1 cellular context compared by ENCODE assay signal in the genomic region with DNA sequence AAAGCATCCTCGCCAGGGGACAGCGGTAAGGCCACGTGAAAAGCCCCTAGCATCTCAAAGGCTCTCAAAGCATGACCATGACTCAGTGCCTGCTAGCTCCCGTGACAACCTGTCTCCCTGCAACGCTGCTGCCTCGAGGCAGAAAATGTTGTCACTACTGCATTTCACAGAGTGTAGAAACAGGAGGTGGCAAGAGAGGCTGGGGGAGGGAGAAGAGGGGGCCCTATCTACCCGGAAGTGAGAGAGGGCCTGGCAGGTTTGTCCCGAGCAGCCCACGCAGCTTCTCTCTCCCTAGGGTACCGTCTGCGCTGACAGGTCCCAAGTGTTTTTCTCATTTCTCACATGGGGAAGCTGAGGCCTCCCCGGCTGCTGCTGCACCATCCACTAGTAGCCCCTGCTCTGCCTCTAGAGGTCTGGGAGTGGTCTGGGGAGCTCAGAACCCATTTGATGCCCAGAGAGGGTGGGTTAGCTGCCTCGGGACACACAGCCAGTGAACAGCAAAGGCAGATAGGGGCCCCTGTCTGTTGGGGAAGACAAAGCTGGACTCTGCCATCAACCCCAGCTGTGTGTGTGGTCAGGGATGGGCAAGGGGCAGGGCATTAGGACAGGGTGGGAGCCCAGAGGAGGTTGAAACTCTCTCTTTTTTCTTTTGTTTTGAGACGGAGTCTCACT.
TF ChIP-seq lines count a peak whose summit lies in the region.

No MANE protein-coding gene starts in this region.

TF ChIP-seq in HEK293, 187 proteins besides CTCF, POLR2A, EP300 and RAD21 (continued from another document and continues in another):
- TF ChIP-seq ZNF610 (tag by site-specific recombination; IDR thresholded peaks at IDR 0.05; ENCODE audit: borderline replicate concordance) (no peak), ZNF140 (tag by site-specific recombination; IDR thresholded peaks at IDR 0.05) (no peak), ZNF155 (tag by site-specific recombination; IDR thresholded peaks at IDR 0.05) (no peak), PRDM1 (tag by site-specific recombination; IDR thresholded peaks at IDR 0.05) (no peak), ZBTB17 (tag by site-specific recombination; IDR thresholded peaks at IDR 0.05) (no peak), ZNF112 (tag by site-specific recombination; IDR thresholded peaks at IDR 0.05) (no peak), HOXC10 (CRISPR knock-in tag; IDR thresholded peaks at IDR 0.05) (no peak), ZNF114 (tag by site-specific recombination; IDR thresholded peaks at IDR 0.05) (no peak), KLF8 (tag by site-specific recombination; IDR thresholded peaks at IDR 0.05) (no peak), SCRT2 (tag by site-specific recombination; IDR thresholded peaks at IDR 0.05) (0 out of 2 replicates have a peak, but pooled peaks have one; percentile 27), ZNF585B (tag by site-specific recombination; IDR thresholded peaks at IDR 0.05) (no peak), ZNF324 (tag by site-specific recombination; IDR thresholded peaks at IDR 0.05) (no peak), ZNF561 (tag by site-specific recombination; IDR thresholded peaks at IDR 0.05; ENCODE audit: borderline replicate concordance) (no peak), ZFHX2 (tag by site-specific recombination; conservative IDR thresholded peaks at IDR 0.05) (peak; percentile 47), ZNF133 (tag by site-specific recombination; IDR thresholded peaks at IDR 0.05) (no peak), ZNF629 (tag by site-specific recombination; IDR thresholded peaks at IDR 0.05) (peak; percentile 63; the same call in 1 of the 2 replicates), ZIC2 (tag by site-specific recombination; IDR thresholded peaks at IDR 0.05) (0 out of 2 replicates have a peak, but pooled peaks have one; percentile 34), ZNF768 (tag by site-specific recombination; IDR thresholded peaks at IDR 0.05) (peak; percentile 91; the same call in 1 of the 2 replicates), SP3 (tag by site-specific recombination; IDR thresholded peaks at IDR 0.05) (no peak), ZNF335 (tag by site-specific recombination; conservative IDR thresholded peaks at IDR 0.05) (peak; percentile 39), ZNF747 (tag by site-specific recombination; IDR thresholded peaks at IDR 0.05) (no peak), ZNF621 (tag by site-specific recombination; IDR thresholded peaks at IDR 0.05) (no peak), ZNF660 (tag by site-specific recombination; IDR thresholded peaks at IDR 0.05) (no peak), ZNF202 (tag by site-specific recombination; IDR thresholded peaks at IDR 0.05; ENCODE audit: borderline replicate concordance) (no peak), ZNF48 (tag by site-specific recombination; IDR thresholded peaks at IDR 0.05) (no peak), ZNF2 (tag by site-specific recombination; IDR thresholded peaks at IDR 0.05) (no peak), ZNF221 (tag by site-specific recombination; IDR thresholded peaks at IDR 0.05; ENCODE audit: borderline replicate concordance) (no peak), BCL11A (tag by site-specific recombination; IDR thresholded peaks at IDR 0.05; ENCODE audit: low read depth) (no peak), ZNF701 (tag by site-specific recombination; IDR thresholded peaks at IDR 0.05) (no peak), ZNF596 (tag by site-specific recombination; IDR thresholded peaks at IDR 0.05) (no peak), SETDB1 (IDR thresholded peaks at IDR 0.05; ENCODE audit: insufficient read length, low read length) (no peak)
- TF ChIP-seq, protein P1, sequence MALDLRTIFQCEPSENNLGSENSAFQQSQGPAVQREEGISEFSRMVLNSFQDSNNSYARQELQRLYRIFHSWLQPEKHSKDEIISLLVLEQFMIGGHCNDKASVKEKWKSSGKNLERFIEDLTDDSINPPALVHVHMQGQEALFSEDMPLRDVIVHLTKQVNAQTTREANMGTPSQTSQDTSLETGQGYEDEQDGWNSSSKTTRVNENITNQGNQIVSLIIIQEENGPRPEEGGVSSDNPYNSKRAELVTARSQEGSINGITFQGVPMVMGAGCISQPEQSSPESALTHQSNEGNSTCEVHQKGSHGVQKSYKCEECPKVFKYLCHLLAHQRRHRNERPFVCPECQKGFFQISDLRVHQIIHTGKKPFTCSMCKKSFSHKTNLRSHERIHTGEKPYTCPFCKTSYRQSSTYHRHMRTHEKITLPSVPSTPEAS (tag by site-specific recombination; IDR thresholded peaks at IDR 0.05), result no peak
- TF ChIP-seq, protein P2, sequence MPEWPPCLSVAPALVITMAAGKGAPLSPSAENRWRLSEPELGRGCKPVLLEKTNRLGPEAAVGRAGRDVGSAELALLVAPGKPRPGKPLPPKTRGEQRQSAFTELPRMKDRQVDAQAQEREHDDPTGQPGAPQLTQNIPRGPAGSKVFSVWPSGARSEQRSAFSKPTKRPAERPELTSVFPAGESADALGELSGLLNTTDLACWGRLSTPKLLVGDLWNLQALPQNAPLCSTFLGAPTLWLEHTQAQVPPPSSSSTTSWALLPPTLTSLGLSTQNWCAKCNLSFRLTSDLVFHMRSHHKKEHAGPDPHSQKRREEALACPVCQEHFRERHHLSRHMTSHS (tag by site-specific recombination; IDR thresholded peaks at IDR 0.05), result no peak
- TF ChIP-seq, protein P3, sequence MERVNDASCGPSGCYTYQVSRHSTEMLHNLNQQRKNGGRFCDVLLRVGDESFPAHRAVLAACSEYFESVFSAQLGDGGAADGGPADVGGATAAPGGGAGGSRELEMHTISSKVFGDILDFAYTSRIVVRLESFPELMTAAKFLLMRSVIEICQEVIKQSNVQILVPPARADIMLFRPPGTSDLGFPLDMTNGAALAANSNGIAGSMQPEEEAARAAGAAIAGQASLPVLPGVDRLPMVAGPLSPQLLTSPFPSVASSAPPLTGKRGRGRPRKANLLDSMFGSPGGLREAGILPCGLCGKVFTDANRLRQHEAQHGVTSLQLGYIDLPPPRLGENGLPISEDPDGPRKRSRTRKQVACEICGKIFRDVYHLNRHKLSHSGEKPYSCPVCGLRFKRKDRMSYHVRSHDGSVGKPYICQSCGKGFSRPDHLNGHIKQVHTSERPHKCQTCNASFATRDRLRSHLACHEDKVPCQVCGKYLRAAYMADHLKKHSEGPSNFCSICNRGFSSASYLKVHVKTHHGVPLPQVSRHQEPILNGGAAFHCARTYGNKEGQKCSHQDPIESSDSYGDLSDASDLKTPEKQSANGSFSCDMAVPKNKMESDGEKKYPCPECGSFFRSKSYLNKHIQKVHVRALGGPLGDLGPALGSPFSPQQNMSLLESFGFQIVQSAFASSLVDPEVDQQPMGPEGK (tag by site-specific recombination; IDR thresholded peaks at IDR 0.05), result peak; percentile 65
- TF ChIP-seq, protein P4, sequence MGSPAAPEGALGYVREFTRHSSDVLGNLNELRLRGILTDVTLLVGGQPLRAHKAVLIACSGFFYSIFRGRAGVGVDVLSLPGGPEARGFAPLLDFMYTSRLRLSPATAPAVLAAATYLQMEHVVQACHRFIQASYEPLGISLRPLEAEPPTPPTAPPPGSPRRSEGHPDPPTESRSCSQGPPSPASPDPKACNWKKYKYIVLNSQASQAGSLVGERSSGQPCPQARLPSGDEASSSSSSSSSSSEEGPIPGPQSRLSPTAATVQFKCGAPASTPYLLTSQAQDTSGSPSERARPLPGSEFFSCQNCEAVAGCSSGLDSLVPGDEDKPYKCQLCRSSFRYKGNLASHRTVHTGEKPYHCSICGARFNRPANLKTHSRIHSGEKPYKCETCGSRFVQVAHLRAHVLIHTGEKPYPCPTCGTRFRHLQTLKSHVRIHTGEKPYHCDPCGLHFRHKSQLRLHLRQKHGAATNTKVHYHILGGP (tag by site-specific recombination; IDR thresholded peaks at IDR 0.05), result no peak
- TF ChIP-seq, protein P5, sequence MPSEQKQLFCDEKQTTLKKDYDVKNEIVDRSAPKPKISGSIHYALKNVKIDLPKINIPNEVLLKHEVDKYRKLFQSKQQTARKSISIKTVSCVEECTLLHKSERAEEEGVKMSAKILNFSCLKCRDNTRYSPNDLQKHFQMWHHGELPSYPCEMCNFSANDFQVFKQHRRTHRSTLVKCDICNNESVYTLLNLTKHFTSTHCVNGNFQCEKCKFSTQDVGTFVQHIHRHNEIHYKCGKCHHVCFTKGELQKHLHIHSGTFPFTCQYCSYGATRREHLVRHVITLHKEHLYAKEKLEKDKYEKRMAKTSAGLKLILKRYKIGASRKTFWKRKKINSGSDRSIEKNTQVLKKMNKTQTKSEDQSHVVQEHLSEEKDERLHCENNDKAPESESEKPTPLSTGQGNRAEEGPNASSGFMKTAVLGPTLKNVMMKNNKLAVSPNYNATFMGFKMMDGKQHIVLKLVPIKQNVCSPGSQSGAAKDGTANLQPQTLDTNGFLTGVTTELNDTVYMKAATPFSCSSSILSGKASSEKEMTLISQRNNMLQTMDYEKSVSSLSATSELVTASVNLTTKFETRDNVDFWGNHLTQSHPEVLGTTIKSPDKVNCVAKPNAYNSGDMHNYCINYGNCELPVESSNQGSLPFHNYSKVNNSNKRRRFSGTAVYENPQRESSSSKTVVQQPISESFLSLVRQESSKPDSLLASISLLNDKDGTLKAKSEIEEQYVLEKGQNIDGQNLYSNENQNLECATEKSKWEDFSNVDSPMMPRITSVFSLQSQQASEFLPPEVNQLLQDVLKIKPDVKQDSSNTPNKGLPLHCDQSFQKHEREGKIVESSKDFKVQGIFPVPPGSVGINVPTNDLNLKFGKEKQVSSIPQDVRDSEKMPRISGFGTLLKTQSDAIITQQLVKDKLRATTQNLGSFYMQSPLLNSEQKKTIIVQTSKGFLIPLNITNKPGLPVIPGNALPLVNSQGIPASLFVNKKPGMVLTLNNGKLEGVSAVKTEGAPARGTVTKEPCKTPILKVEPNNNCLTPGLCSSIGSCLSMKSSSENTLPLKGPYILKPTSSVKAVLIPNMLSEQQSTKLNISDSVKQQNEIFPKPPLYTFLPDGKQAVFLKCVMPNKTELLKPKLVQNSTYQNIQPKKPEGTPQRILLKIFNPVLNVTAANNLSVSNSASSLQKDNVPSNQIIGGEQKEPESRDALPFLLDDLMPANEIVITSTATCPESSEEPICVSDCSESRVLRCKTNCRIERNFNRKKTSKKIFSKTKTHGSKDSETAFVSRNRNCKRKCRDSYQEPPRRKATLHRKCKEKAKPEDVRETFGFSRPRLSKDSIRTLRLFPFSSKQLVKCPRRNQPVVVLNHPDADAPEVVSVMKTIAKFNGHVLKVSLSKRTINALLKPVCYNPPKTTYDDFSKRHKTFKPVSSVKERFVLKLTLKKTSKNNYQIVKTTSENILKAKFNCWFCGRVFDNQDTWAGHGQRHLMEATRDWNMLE (tag by site-specific recombination; conservative IDR thresholded peaks at IDR 0.05; ENCODE audit: low read depth), result no peak
- TF ChIP-seq, protein P6, sequence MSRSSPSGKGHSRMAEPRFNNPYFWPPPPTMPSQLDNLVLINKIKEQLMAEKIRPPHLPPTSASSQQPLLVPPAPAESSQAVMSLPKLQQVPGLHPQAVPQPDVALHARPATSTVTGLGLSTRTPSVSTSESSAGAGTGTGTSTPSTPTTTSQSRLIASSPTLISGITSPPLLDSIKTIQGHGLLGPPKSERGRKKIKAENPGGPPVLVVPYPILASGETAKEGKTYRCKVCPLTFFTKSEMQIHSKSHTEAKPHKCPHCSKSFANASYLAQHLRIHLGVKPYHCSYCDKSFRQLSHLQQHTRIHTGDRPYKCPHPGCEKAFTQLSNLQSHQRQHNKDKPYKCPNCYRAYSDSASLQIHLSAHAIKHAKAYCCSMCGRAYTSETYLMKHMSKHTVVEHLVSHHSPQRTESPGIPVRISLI (tag by site-specific recombination; IDR thresholded peaks at IDR 0.05), result no peak
- TF ChIP-seq, protein P7, sequence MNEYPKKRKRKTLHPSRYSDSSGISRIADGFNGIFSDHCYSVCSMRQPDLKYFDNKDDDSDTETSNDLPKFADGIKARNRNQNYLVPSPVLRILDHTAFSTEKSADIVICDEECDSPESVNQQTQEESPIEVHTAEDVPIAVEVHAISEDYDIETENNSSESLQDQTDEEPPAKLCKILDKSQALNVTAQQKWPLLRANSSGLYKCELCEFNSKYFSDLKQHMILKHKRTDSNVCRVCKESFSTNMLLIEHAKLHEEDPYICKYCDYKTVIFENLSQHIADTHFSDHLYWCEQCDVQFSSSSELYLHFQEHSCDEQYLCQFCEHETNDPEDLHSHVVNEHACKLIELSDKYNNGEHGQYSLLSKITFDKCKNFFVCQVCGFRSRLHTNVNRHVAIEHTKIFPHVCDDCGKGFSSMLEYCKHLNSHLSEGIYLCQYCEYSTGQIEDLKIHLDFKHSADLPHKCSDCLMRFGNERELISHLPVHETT (tag by site-specific recombination; IDR thresholded peaks at IDR 0.05), result 0 out of 2 replicates have a peak, but pooled peaks have one; percentile 9
- TF ChIP-seq, protein P8, sequence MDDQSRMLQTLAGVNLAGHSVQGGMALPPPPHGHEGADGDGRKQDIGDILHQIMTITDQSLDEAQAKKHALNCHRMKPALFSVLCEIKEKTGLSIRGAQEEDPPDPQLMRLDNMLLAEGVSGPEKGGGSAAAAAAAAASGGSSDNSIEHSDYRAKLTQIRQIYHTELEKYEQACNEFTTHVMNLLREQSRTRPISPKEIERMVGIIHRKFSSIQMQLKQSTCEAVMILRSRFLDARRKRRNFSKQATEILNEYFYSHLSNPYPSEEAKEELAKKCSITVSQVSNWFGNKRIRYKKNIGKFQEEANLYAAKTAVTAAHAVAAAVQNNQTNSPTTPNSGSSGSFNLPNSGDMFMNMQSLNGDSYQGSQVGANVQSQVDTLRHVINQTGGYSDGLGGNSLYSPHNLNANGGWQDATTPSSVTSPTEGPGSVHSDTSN (CRISPR knock-in tag; IDR thresholded peaks at IDR 0.05), result no peak
- TF ChIP-seq, protein P9, sequence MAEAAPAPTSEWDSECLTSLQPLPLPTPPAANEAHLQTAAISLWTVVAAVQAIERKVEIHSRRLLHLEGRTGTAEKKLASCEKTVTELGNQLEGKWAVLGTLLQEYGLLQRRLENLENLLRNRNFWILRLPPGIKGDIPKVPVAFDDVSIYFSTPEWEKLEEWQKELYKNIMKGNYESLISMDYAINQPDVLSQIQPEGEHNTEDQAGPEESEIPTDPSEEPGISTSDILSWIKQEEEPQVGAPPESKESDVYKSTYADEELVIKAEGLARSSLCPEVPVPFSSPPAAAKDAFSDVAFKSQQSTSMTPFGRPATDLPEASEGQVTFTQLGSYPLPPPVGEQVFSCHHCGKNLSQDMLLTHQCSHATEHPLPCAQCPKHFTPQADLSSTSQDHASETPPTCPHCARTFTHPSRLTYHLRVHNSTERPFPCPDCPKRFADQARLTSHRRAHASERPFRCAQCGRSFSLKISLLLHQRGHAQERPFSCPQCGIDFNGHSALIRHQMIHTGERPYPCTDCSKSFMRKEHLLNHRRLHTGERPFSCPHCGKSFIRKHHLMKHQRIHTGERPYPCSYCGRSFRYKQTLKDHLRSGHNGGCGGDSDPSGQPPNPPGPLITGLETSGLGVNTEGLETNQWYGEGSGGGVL (tag by site-specific recombination; IDR thresholded peaks at IDR 0.05), result peak; percentile 89
- TF ChIP-seq, protein P10, sequence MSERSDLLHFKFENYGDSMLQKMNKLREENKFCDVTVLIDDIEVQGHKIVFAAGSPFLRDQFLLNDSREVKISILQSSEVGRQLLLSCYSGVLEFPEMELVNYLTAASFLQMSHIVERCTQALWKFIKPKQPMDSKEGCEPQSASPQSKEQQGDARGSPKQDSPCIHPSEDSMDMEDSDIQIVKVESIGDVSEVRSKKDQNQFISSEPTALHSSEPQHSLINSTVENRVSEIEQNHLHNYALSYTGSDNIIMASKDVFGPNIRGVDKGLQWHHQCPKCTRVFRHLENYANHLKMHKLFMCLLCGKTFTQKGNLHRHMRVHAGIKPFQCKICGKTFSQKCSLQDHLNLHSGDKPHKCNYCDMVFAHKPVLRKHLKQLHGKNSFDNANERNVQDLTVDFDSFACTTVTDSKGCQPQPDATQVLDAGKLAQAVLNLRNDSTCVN (tag by site-specific recombination; optimal IDR thresholded peaks at IDR 0.05), result no peak
